Comparison of ENCODE assay signal across 1 cellular context in the genomic region with DNA sequence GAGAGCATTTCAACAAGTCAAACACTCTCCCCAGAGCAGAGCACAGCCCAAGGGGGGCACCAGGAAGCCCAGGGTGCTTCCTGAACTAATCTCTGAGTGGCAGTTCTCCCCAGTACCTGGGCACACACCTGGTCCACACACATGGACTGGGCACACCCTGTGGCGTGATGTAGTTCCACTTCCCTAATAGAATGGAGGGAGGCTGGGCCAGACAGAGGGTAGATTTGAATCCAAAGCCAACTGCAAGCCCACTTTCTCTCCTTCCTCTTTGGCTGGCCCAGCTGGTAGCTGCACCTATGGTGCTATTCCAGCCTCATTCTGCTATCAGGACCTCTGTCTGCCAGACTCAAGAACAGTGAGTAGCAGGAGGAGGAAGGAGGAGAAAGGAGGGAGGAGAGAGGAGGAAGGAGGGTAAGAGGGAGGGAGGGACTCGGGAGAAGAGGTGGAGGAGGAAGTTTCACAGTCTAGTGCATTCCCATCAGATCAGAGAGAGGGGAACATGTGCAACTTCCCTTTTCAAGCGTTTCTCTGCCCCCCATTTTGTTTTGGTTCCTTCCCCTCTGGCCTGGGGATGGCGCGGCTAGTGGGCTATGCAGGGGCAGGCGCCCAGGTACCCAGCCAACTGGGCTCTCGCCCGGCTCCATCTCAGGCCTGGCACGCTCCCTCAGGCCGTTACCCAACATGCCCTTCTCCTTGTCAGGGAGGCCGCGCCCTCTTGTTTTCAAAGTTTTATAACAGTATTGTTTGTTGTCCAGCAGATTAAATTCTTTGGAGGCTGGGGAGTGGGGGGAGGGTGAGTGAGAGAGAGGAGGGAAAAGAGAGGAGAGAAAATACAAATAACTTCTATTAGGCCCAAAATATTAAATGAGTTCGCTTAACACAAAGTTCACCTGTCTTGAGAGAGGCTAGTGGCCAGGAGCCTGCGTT.
TF ChIP-seq lines count a peak whose summit lies in the region.

No MANE protein-coding gene starts in this region.

TF ChIP-seq in K562, 482 proteins besides CTCF, POLR2A, EP300 and RAD21 (continued from another document and continues in another):
- peak; percentile 10 to 53; a peak in 1 of 4 replicates for TF ChIP-seq RCOR1 (IDR thresholded peaks at IDR 0.05; ENCODE audit: borderline replicate concordance in 1 of 2, low read depth in 2 of 2, low read length in 2 of 2)
- no peak for TF ChIP-seq TBL1XR1 (IDR thresholded peaks at IDR 0.05; ENCODE audit: low read length in 2 of 2)
- no peak for TF ChIP-seq RBBP5 (IDR thresholded peaks at IDR 0.05; ENCODE audit: borderline replicate concordance, insufficient read depth, low read length, poor library complexity, severe bottlenecking)
- TF ChIP-seq, protein P1, sequence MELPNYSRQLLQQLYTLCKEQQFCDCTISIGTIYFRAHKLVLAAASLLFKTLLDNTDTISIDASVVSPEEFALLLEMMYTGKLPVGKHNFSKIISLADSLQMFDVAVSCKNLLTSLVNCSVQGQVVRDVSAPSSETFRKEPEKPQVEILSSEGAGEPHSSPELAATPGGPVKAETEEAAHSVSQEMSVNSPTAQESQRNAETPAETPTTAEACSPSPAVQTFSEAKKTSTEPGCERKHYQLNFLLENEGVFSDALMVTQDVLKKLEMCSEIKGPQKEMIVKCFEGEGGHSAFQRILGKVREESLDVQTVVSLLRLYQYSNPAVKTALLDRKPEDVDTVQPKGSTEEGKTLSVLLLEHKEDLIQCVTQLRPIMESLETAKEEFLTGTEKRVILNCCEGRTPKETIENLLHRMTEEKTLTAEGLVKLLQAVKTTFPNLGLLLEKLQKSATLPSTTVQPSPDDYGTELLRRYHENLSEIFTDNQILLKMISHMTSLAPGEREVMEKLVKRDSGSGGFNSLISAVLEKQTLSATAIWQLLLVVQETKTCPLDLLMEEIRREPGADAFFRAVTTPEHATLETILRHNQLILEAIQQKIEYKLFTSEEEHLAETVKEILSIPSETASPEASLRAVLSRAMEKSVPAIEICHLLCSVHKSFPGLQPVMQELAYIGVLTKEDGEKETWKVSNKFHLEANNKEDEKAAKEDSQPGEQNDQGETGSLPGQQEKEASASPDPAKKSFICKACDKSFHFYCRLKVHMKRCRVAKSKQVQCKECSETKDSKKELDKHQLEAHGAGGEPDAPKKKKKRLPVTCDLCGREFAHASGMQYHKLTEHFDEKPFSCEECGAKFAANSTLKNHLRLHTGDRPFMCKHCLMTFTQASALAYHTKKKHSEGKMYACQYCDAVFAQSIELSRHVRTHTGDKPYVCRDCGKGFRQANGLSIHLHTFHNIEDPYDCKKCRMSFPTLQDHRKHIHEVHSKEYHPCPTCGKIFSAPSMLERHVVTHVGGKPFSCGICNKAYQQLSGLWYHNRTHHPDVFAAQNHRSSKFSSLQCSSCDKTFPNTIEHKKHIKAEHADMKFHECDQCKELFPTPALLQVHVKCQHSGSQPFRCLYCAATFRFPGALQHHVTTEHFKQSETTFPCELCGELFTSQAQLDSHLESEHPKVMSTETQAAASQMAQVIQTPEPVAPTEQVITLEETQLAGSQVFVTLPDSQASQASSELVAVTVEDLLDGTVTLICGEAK (IDR thresholded peaks at IDR 0.05), result peak; percentile 51; the same call in 1 of the 2 replicates
- TF ChIP-seq, protein P1 (CRISPR knock-in tag; IDR thresholded peaks at IDR 0.05), result no peak
- 0 out of 2 replicates have a peak, but pooled peaks have one; percentile 13 for TF ChIP-seq ZNF668 (CRISPR knock-in tag; IDR thresholded peaks at IDR 0.05)
- TF ChIP-seq NCOA4 (IDR thresholded peaks at IDR 0.05; ENCODE audit: partially characterized antibody), result no peak
- TF ChIP-seq ZZZ3 (IDR thresholded peaks at IDR 0.05), result no peak
- TF ChIP-seq, protein P2, sequence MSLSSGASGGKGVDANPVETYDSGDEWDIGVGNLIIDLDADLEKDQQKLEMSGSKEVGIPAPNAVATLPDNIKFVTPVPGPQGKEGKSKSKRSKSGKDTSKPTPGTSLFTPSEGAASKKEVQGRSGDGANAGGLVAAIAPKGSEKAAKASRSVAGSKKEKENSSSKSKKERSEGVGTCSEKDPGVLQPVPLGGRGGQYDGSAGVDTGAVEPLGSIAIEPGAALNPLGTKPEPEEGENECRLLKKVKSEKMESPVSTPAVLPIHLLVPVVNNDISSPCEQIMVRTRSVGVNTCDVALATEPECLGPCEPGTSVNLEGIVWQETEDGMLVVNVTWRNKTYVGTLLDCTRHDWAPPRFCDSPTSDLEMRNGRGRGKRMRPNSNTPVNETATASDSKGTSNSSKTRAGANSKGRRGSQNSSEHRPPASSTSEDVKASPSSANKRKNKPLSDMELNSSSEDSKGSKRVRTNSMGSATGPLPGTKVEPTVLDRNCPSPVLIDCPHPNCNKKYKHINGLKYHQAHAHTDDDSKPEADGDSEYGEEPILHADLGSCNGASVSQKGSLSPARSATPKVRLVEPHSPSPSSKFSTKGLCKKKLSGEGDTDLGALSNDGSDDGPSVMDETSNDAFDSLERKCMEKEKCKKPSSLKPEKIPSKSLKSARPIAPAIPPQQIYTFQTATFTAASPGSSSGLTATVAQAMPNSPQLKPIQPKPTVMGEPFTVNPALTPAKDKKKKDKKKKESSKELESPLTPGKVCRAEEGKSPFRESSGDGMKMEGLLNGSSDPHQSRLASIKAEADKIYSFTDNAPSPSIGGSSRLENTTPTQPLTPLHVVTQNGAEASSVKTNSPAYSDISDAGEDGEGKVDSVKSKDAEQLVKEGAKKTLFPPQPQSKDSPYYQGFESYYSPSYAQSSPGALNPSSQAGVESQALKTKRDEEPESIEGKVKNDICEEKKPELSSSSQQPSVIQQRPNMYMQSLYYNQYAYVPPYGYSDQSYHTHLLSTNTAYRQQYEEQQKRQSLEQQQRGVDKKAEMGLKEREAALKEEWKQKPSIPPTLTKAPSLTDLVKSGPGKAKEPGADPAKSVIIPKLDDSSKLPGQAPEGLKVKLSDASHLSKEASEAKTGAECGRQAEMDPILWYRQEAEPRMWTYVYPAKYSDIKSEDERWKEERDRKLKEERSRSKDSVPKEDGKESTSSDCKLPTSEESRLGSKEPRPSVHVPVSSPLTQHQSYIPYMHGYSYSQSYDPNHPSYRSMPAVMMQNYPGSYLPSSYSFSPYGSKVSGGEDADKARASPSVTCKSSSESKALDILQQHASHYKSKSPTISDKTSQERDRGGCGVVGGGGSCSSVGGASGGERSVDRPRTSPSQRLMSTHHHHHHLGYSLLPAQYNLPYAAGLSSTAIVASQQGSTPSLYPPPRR (CRISPR knock-in tag; IDR thresholded peaks at IDR 0.05; ENCODE audit: borderline replicate concordance), result no peak
- TF ChIP-seq PHB2 (IDR thresholded peaks at IDR 0.05; ENCODE audit: low read depth), result no peak
- TF ChIP-seq, protein P3, sequence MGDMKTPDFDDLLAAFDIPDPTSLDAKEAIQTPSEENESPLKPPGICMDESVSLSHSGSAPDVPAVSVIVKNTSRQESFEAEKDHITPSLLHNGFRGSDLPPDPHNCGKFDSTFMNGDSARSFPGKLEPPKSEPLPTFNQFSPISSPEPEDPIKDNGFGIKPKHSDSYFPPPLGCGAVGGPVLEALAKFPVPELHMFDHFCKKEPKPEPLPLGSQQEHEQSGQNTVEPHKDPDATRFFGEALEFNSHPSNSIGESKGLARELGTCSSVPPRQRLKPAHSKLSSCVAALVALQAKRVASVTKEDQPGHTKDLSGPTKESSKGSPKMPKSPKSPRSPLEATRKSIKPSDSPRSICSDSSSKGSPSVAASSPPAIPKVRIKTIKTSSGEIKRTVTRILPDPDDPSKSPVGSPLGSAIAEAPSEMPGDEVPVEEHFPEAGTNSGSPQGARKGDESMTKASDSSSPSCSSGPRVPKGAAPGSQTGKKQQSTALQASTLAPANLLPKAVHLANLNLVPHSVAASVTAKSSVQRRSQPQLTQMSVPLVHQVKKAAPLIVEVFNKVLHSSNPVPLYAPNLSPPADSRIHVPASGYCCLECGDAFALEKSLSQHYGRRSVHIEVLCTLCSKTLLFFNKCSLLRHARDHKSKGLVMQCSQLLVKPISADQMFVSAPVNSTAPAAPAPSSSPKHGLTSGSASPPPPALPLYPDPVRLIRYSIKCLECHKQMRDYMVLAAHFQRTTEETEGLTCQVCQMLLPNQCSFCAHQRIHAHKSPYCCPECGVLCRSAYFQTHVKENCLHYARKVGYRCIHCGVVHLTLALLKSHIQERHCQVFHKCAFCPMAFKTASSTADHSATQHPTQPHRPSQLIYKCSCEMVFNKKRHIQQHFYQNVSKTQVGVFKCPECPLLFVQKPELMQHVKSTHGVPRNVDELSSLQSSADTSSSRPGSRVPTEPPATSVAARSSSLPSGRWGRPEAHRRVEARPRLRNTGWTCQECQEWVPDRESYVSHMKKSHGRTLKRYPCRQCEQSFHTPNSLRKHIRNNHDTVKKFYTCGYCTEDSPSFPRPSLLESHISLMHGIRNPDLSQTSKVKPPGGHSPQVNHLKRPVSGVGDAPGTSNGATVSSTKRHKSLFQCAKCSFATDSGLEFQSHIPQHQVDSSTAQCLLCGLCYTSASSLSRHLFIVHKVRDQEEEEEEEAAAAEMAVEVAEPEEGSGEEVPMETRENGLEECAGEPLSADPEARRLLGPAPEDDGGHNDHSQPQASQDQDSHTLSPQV (IDR thresholded peaks at IDR 0.05), result peak; percentile 86
- no peak for TF ChIP-seq RHOXF2B (CRISPR knock-in tag; conservative IDR thresholded peaks at IDR 0.05)
- peak in 1 of 2 experiments; percentile 63; a peak in 1 of 4 replicates for TF ChIP-seq NONO (IDR thresholded peaks at IDR 0.05; ENCODE audit: low read depth in 2 of 2, low read length in 1 of 2)
- TF ChIP-seq CBX8 (IDR thresholded peaks at IDR 0.05; ENCODE audit: borderline replicate concordance, extremely low read depth, low read depth, low read length, poor library complexity, severe bottlenecking), result no peak
- TF ChIP-seq ZBTB1 (CRISPR knock-in tag; IDR thresholded peaks at IDR 0.05; ENCODE audit: borderline replicate concordance, low read depth), result no peak
- TF ChIP-seq, protein P4, sequence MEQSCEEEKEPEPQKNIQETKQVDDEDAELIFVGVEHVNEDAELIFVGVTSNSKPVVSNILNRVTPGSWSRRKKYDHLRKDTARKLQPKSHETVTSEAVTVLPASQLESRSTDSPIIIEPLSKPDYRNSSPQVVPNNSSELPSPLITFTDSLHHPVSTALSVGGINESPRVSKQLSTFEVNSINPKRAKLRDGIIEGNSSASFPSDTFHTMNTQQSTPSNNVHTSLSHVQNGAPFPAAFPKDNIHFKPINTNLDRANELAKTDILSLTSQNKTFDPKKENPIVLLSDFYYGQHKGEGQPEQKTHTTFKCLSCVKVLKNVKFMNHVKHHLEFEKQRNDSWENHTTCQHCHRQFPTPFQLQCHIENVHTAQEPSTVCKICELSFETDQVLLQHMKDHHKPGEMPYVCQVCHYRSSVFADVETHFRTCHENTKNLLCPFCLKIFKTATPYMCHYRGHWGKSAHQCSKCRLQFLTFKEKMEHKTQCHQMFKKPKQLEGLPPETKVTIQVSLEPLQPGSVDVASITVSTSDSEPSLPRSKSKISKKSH (CRISPR knock-in tag; IDR thresholded peaks at IDR 0.05), result no peak
- peak; percentile 31 for TF ChIP-seq RBM39 (optimal IDR thresholded peaks at IDR 0.05; ENCODE audit: low read depth, low read length)
- no peak for TF ChIP-seq PHB (CRISPR knock-in tag; IDR thresholded peaks at IDR 0.05)
- 0 out of 2 replicates have a peak, but pooled peaks have one; percentile 28 for TF ChIP-seq ZNF143 (CRISPR knock-in tag; IDR thresholded peaks at IDR 0.05)
- TF ChIP-seq, protein P5, sequence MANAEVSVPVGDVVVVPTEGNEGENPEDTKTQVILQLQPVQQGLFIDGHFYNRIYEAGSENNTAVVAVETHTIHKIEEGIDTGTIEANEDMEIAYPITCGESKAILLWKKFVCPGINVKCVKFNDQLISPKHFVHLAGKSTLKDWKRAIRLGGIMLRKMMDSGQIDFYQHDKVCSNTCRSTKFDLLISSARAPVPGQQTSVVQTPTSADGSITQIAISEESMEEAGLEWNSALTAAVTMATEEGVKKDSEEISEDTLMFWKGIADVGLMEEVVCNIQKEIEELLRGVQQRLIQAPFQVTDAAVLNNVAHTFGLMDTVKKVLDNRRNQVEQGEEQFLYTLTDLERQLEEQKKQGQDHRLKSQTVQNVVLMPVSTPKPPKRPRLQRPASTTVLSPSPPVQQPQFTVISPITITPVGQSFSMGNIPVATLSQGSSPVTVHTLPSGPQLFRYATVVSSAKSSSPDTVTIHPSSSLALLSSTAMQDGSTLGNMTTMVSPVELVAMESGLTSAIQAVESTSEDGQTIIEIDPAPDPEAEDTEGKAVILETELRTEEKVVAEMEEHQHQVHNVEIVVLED (CRISPR knock-in tag; IDR thresholded peaks at IDR 0.05), result no peak
- TF ChIP-seq POLR2H (tag; IDR thresholded peaks at IDR 0.05; ENCODE audit: low read depth), result no peak
- TF ChIP-seq CREB1 (IDR thresholded peaks at IDR 0.05), result no peak
- no peak for TF ChIP-seq CREB1 (CRISPR knock-in tag; IDR thresholded peaks at IDR 0.05)
- TF ChIP-seq ZNF263 (CRISPR knock-in tag; IDR thresholded peaks at IDR 0.05; ENCODE audit: borderline replicate concordance), result peak; percentile 98
- no peak for TF ChIP-seq FOXM1 (IDR thresholded peaks at IDR 0.05; ENCODE audit: low read depth)
- no peak for TF ChIP-seq FOXM1 (CRISPR knock-in tag; IDR thresholded peaks at IDR 0.05; ENCODE audit: low read depth)
- TF ChIP-seq RBM17 (IDR thresholded peaks at IDR 0.05; ENCODE audit: borderline replicate concordance, low read depth, low read length), result no peak
- TF ChIP-seq ZKSCAN1 (IDR thresholded peaks at IDR 0.05; ENCODE audit: low read depth, low read length), result no peak
- no peak for TF ChIP-seq CCNT2 (IDR thresholded peaks at IDR 0.05; ENCODE audit: borderline replicate concordance, extremely low read depth, insufficient read length, low read depth, low read length)
- peak; percentile 71; the same call in 1 of the 2 replicates for TF ChIP-seq HDAC2 (IDR thresholded peaks at IDR 0.05)
